ENCODE assay signal across 1 cellular context in genomic region chr3:39485547-39485946, GRCh38.
TF ChIP-seq lines count a peak whose summit lies in the region.

No MANE protein-coding gene starts in this region.

TF ChIP-seq in K562, 482 proteins besides CTCF, POLR2A, EP300 and RAD21:
- TF ChIP-seq ATF1 (CRISPR knock-in tag; IDR thresholded peaks at IDR 0.05): no peak
- peak; percentile 36; the same call in 1 of the 2 replicates for TF ChIP-seq ATF1 (tag; IDR thresholded peaks at IDR 0.05)
- no peak for TF ChIP-seq ZNF280A (IDR thresholded peaks at IDR 0.05; ENCODE audit: low read depth, partially characterized antibody)
- no peak for TF ChIP-seq ZNF217 (CRISPR knock-in tag; IDR thresholded peaks at IDR 0.05)
- no peak for TF ChIP-seq NCOR1 (IDR thresholded peaks at IDR 0.05)
- no peak for TF ChIP-seq SRF (CRISPR knock-in tag; IDR thresholded peaks at IDR 0.05)
- TF ChIP-seq GABPB2 (CRISPR knock-in tag; conservative IDR thresholded peaks at IDR 0.05): no peak
- TF ChIP-seq RHOXF2B (CRISPR knock-in tag; conservative IDR thresholded peaks at IDR 0.05): no peak
- no peak for TF ChIP-seq ZNF707 (CRISPR knock-in tag; conservative IDR thresholded peaks at IDR 0.05)
- TF ChIP-seq SP2 (IDR thresholded peaks at IDR 0.05; ENCODE audit: extremely low read depth, low read depth, low read length, poor library complexity, severe bottlenecking): peak; percentile 13
- TF ChIP-seq MBD2 (IDR thresholded peaks at IDR 0.05; ENCODE audit: borderline replicate concordance, low read depth): no peak
- TF ChIP-seq ARID3A (IDR thresholded peaks at IDR 0.05; ENCODE audit: borderline replicate concordance, low read depth, low read length): no peak
- no peak for TF ChIP-seq ZNF507 (tag; conservative IDR thresholded peaks at IDR 0.05)
- no peak for TF ChIP-seq ZNF551 (CRISPR knock-in tag; IDR thresholded peaks at IDR 0.05)
- no peak for TF ChIP-seq TFE3 (CRISPR knock-in tag; IDR thresholded peaks at IDR 0.05)
- no peak for TF ChIP-seq ZNF318 (IDR thresholded peaks at IDR 0.05; ENCODE audit: borderline replicate concordance in 1 of 2, low read depth in 1 of 2)
- peak; percentile 52 for TF ChIP-seq PKNOX1 (IDR thresholded peaks at IDR 0.05)
- no peak for TF ChIP-seq ZBTB5 (IDR thresholded peaks at IDR 0.05)
- peak; percentile 17 for TF ChIP-seq FOS (IDR thresholded peaks at IDR 0.05; ENCODE audit: extremely low read depth, insufficient read length)
- TF ChIP-seq DMBX1 (CRISPR knock-in tag; IDR thresholded peaks at IDR 0.05; ENCODE audit: borderline replicate concordance): no peak
- TF ChIP-seq ZNF24 (IDR thresholded peaks at IDR 0.05): no peak
- TF ChIP-seq KLF1 (tag; IDR thresholded peaks at IDR 0.05): no peak
- TF ChIP-seq ZNF316 (IDR thresholded peaks at IDR 0.05): no peak
- TF ChIP-seq STAT6 (CRISPR knock-in tag; IDR thresholded peaks at IDR 0.05): no peak
- TF ChIP-seq ZNF740 (CRISPR knock-in tag; IDR thresholded peaks at IDR 0.05): no peak
- no peak for TF ChIP-seq ZNF740 (tag; IDR thresholded peaks at IDR 0.05)
- no peak for TF ChIP-seq RFX1 (IDR thresholded peaks at IDR 0.05)
- TF ChIP-seq PHF20 (IDR thresholded peaks at IDR 0.05; ENCODE audit: partially characterized antibody): no peak
- TF ChIP-seq CREM (IDR thresholded peaks at IDR 0.05; ENCODE audit: low read depth): peak; percentile 87
- TF ChIP-seq CEBPB (tag; IDR thresholded peaks at IDR 0.05): no peak
- TF ChIP-seq NFYB (IDR thresholded peaks at IDR 0.05; ENCODE audit: extremely low read depth, insufficient read length): peak; percentile 83
- TF ChIP-seq BRF1 (IDR thresholded peaks at IDR 0.05; ENCODE audit: borderline replicate concordance, extremely low read depth, insufficient read length): no peak
- TF ChIP-seq ZNF436 (CRISPR knock-in tag; IDR thresholded peaks at IDR 0.05): no peak
- TF ChIP-seq GABPA (tag; conservative IDR thresholded peaks at IDR 0.05; ENCODE audit: low read depth): peak; percentile 38; the same call in 1 of the 2 replicates
- TF ChIP-seq PHF8 (IDR thresholded peaks at IDR 0.05; ENCODE audit: borderline replicate concordance, low read length): no peak
- peak; percentile 38; the same call in 1 of the 2 replicates for TF ChIP-seq CREB1 (IDR thresholded peaks at IDR 0.05)
- TF ChIP-seq CREB1 (CRISPR knock-in tag; IDR thresholded peaks at IDR 0.05): no peak
